Comparison of ENCODE assay signal across 27 cellular contexts in genomic region chr14:71994416-71994815, GRCh38.
"Had no signal": no experiment of that assay in that cellular context is flagged by ENCODE, and none has a peak within 500 bp of the region (broad histone marks: within the 10 kb centered on the region; RNA-seq: fewer than 3 reads in every experiment).

No MANE protein-coding gene starts in this region.

- H3K36me3 ChIP-seq: colonic mucosa, esophagus squamous epithelium, gastrocnemius medialis, gastroesophageal sphincter, heart left ventricle, heart right ventricle had no signal

- FAIRE-seq: colon, endometrium, endothelial cell of umbilical vein, frontal cortex had no signal

- H3K4me3 ChIP-seq: colonic mucosa, coronary artery, dorsolateral prefrontal cortex, esophagus squamous epithelium, gastrocnemius medialis, gastroesophageal sphincter, heart left ventricle, heart right ventricle had no signal

- H3K4me3 Mint-ChIP-seq: dendritic cell treated with granulocyte-macrophage colony-stimulating factor and Interleukin-4, amounts not matched to agents 40 ng/mL and 50 ng/mL, for 4 days; effector memory CD8-positive, alpha-beta T cell; endodermal cell had no signal

- H3K9me3 ChIP-seq: colonic mucosa, esophagus squamous epithelium, gastrocnemius medialis, gastroesophageal sphincter had no signal

- DNase-seq: colonic mucosa; cortex of kidney; dermis blood vessel endothelial cell; dorsolateral prefrontal cortex; effector CD4-positive, alpha-beta T cell; effector CD8-positive, alpha-beta T cell; effector memory CD4-positive, alpha-beta T cell; effector memory CD8-positive, alpha-beta T cell; endodermal cell; esophagus squamous epithelium; foreskin fibroblast; foreskin keratinocyte; foreskin melanocyte; gastrocnemius medialis; glutamatergic neuron; head of caudate nucleus; heart left ventricle; heart right ventricle had no signal

- H3K4me1 ChIP-seq: colonic mucosa, esophagus squamous epithelium, foreskin keratinocyte, gastrocnemius medialis, gastroesophageal sphincter had no signal

- H3K27me3 Mint-ChIP-seq: dendritic cell treated with granulocyte-macrophage colony-stimulating factor and Interleukin-4, amounts not matched to agents 40 ng/mL and 50 ng/mL, for 4 days had no signal

- H3K9me3 Mint-ChIP-seq: effector memory CD8-positive, alpha-beta T cell had no signal

- H3K27ac Mint-ChIP-seq: dendritic cell treated with granulocyte-macrophage colony-stimulating factor and Interleukin-4, amounts not matched to agents 40 ng/mL and 50 ng/mL, for 4 days; effector memory CD8-positive, alpha-beta T cell; endodermal cell had no signal

- ATAC-seq: effector memory CD8-positive, alpha-beta T cell; esophagus mucosa; foreskin keratinocyte; gastrocnemius medialis; gastroesophageal sphincter had no signal

- H3K27ac ChIP-seq: colonic mucosa, coronary artery, dorsolateral prefrontal cortex, epithelial cell of prostate, esophagus squamous epithelium, foreskin keratinocyte, gastrocnemius medialis, gastroesophageal sphincter had no signal

- H3K27me3 ChIP-seq: colonic mucosa, dorsolateral prefrontal cortex, esophagus squamous epithelium, foreskin keratinocyte, gastrocnemius medialis, gastroesophageal sphincter, heart left ventricle, heart right ventricle had no signal
